22 cellular contexts compared by ENCODE assay signal in genomic region chr18:30106356-30106755, GRCh38.
DNase-seq lines count a peak whose midpoint lies in the region; ATAC-seq lines count a peak whose summit lies in the region.
"Had no signal": no experiment of that assay in that cellular context is flagged by ENCODE, and none has a peak within 500 bp of the region (broad histone marks: within the 10 kb centered on the region; RNA-seq: fewer than 3 reads in every experiment).

No MANE protein-coding gene starts in this region.

- no peaks in the 10 kb centered on the region for H3K36me3 Mint-ChIP-seq in naive thymus-derived CD4-positive, alpha-beta T cell
- H3K36me3 Mint-ChIP-seq in activated naive CD4-positive, alpha-beta T cell treated with anti-CD3 and anti-CD28 coated beads, Interleukin-2, amount 10 ng/mL, durations not matched to agents 7 days and 5 days, result no peaks in the 10 kb centered on the region

- no peaks in the 10 kb centered on the region for H3K27me3 Mint-ChIP-seq in naive thymus-derived CD4-positive, alpha-beta T cell
- no peaks in the 10 kb centered on the region for H3K27me3 Mint-ChIP-seq in activated naive CD4-positive, alpha-beta T cell treated with anti-CD3 and anti-CD28 coated beads, Interleukin-2, amount 10 ng/mL, durations not matched to agents 7 days and 5 days
- H3K27me3 Mint-ChIP-seq: progenitor cell of endocrine pancreas; stimulated activated naive CD8-positive, alpha-beta T cell treated with anti-CD3 and anti-CD28 coated beads, Interleukin-15, Interleukin-2, amounts not matched to agents 100 ng/mL and 50 ng/mL, for 24 hours had no signal

- intact Hi-C loops in naive thymus-derived CD4-positive, alpha-beta T cell (cut with micrococcal nuclease), result no loop called here

- H3K36me3 ChIP-seq in naive thymus-derived CD4-positive, alpha-beta T cell (ENCODE audit: control insufficient read depth in 2 of 3, insufficient read depth in 3 of 3, low read length in 3 of 3), result no peaks in the 10 kb centered on the region
- H3K36me3 ChIP-seq: sigmoid colon, thyroid gland had no signal

- H3K4me3 ChIP-seq in naive thymus-derived CD4-positive, alpha-beta T cell (ENCODE audit: low read length), result no peak overlapping the region
- H3K4me3 ChIP-seq: sigmoid colon, thyroid gland had no signal

- no peak overlapping the region for H3K4me3 Mint-ChIP-seq in naive thymus-derived CD4-positive, alpha-beta T cell
- no peak overlapping the region for H3K4me3 Mint-ChIP-seq in activated naive CD4-positive, alpha-beta T cell treated with anti-CD3 and anti-CD28 coated beads, Interleukin-2, amount 10 ng/mL, durations not matched to agents 7 days and 5 days
- H3K4me3 Mint-ChIP-seq: activated T-cell treated with anti-CD3 and anti-CD28 coated beads, Interleukin-2, amount 50 U/mL, for 4 hours; endodermal cell; stimulated activated naive CD8-positive, alpha-beta T cell treated with anti-CD3 and anti-CD28 coated beads, Interleukin-15, Interleukin-2, amounts not matched to agents 100 ng/mL and 50 ng/mL, for 24 hours had no signal

- POLR2A ChIA-PET in naive thymus-derived CD4-positive, alpha-beta T cell (lab: Charles Lee), result no interaction called here

- peaks cover 0 to 14% (median 4%) of the 10 kb centered on the region in 11 donors for H3K9me3 Mint-ChIP-seq in naive thymus-derived CD4-positive, alpha-beta T cell
- peaks cover 7% of the 10 kb centered on the region for H3K9me3 Mint-ChIP-seq in activated naive CD4-positive, alpha-beta T cell treated with anti-CD3 and anti-CD28 coated beads, Interleukin-2, amount 10 ng/mL, durations not matched to agents 7 days and 5 days
- H3K9me3 Mint-ChIP-seq: endodermal cell; stimulated activated naive CD8-positive, alpha-beta T cell treated with anti-CD3 and anti-CD28 coated beads, Interleukin-15, Interleukin-2, amounts not matched to agents 100 ng/mL and 50 ng/mL, for 24 hours had no signal

- no peak overlapping the region for H3K27ac Mint-ChIP-seq in naive thymus-derived CD4-positive, alpha-beta T cell
- no peak overlapping the region for H3K27ac Mint-ChIP-seq in activated naive CD4-positive, alpha-beta T cell treated with anti-CD3 and anti-CD28 coated beads, Interleukin-2, amount 10 ng/mL, durations not matched to agents 7 days and 5 days
- H3K27ac Mint-ChIP-seq: endodermal cell; progenitor cell of endocrine pancreas; stimulated activated naive CD8-positive, alpha-beta T cell treated with anti-CD3 and anti-CD28 coated beads, Interleukin-15, Interleukin-2, amounts not matched to agents 100 ng/mL and 50 ng/mL, for 24 hours had no signal

- no peaks in the 10 kb centered on the region for H3K27me3 ChIP-seq in naive thymus-derived CD4-positive, alpha-beta T cell (ENCODE audit: control insufficient read depth in 2 of 2, insufficient read depth in 2 of 2, low read length in 2 of 2)
- H3K27me3 ChIP-seq: sigmoid colon, thyroid gland had no signal

- no peaks in the 10 kb centered on the region for H3K4me1 ChIP-seq in naive thymus-derived CD4-positive, alpha-beta T cell (ENCODE audit: control insufficient read depth in 2 of 2, insufficient read depth in 2 of 2, low read length in 2 of 2)
- H3K4me1 ChIP-seq: sigmoid colon, thyroid gland had no signal

- no peak for ATAC-seq in naive thymus-derived CD4-positive, alpha-beta T cell
- ATAC-seq in GM19023 (IDR thresholded peaks at IDR 0.05; ENCODE audit: unreplicated experiment), result no peak
- ATAC-seq: activated T-cell treated with anti-CD3 and anti-CD28 coated beads, Interleukin-2, amount 50 U/mL, for 4 hours; left cardiac atrium had no signal

- H3K27ac ChIP-seq in naive thymus-derived CD4-positive, alpha-beta T cell (ENCODE audit: low read depth, low read length), result no peak overlapping the region
- H3K27ac ChIP-seq: sigmoid colon, thyroid gland had no signal

- CTCF ChIA-PET in naive thymus-derived CD4-positive, alpha-beta T cell (lab: Charles Lee), result no interaction called here
- CTCF ChIA-PET in activated naive CD4-positive, alpha-beta T cell treated with anti-CD3 and anti-CD28 coated beads, Interleukin-2, amount 10 ng/mL, durations not matched to agents 7 days and 5 days (lab: Charles Lee), result no interaction called here

- DNase-seq in Daoy (ENCODE audit: low read depth), result peak; percentile 34
- DNase-seq in HT1080 (ENCODE audit: low read depth), result peak; percentile 11
- peak; percentile 18 for DNase-seq in T1000 (lab: John Stamatoyannopoulos, UW)
- DNase-seq in iris pigment epithelial cell (ENCODE audit: low read depth), result peak; percentile 59
- no peak for DNase-seq in naive thymus-derived CD4-positive, alpha-beta T cell
- no peak for DNase-seq in stimulated activated CD4-positive, alpha-beta T cell treated with anti-CD3 and anti-CD28 coated beads, Interleukin-4, amount 100 ng/mL, for 24 hours
- DNase-seq in activated naive CD4-positive, alpha-beta T cell treated with anti-CD3 and anti-CD28 coated beads, Interleukin-2, amount 10 ng/mL, durations not matched to agents 7 days and 5 days, result no peak
- DNase-seq: activated CD4-positive, alpha-beta T cell treated with anti-CD3 and anti-CD28 coated beads for 48 hours; activated naive CD4-positive, alpha-beta T cell treated with Interleukin-2 at 50 U/mL for 16 hours; activated T-cell treated with anti-CD3 and anti-CD28 coated beads, Interleukin-2, amount 50 U/mL, for 4 hours; amygdala; cortex of kidney; endodermal cell; KG1; left cardiac atrium; NCI-H1930; NCI-H2227 treated with DMSO at 0.1 percent for 48 hours; sigmoid colon; thyroid gland had no signal

- no peaks in the 10 kb centered on the region for H3K9me3 ChIP-seq in naive thymus-derived CD4-positive, alpha-beta T cell (ENCODE audit: control insufficient read depth in 2 of 3, low read length in 3 of 3)
- H3K9me3 ChIP-seq: sigmoid colon, thyroid gland had no signal

- H3K4me1 Mint-ChIP-seq in naive thymus-derived CD4-positive, alpha-beta T cell, result no peaks in the 10 kb centered on the region
- no peaks in the 10 kb centered on the region for H3K4me1 Mint-ChIP-seq in activated naive CD4-positive, alpha-beta T cell treated with anti-CD3 and anti-CD28 coated beads, Interleukin-2, amount 10 ng/mL, durations not matched to agents 7 days and 5 days
- H3K4me1 Mint-ChIP-seq: endodermal cell had no signal

Comparison
In these comparisons a context has a peak if more than half of its experiments do, and no peak if none do; other contexts are left out.
1. DNase-seq: peak in Daoy (single experiment), HT1080 (single experiment), T1000 (single experiment) and iris pigment epithelial cell (single experiment); none in naive thymus-derived CD4-positive, alpha-beta T cell (0 of 9), stimulated activated CD4-positive, alpha-beta T cell treated with anti-CD3 and anti-CD28 coated beads, Interleukin-4, amount 100 ng/mL, for 24 hours (single experiment) and activated naive CD4-positive, alpha-beta T cell treated with anti-CD3 and anti-CD28 coated beads, Interleukin-2, amount 10 ng/mL, durations not matched to agents 7 days and 5 days (single experiment).